ENCODE assay signal across 1 cellular context in genomic region chr10:17838080-17838634, GRCh38.
TF ChIP-seq lines count a peak whose summit lies in the region.

No MANE protein-coding gene starts in this region.

TF ChIP-seq in GM12878, 131 proteins besides CTCF, POLR2A, EP300 and RAD21:
- TF ChIP-seq YBX1 (IDR thresholded peaks at IDR 0.05) (no peak), POLR2AphosphoS2 (IDR thresholded peaks at IDR 0.05; ENCODE audit: low read depth, low read length) (no peak), SPI1 (IDR thresholded peaks at IDR 0.05; ENCODE audit: borderline replicate concordance, insufficient read depth, low read depth, low read length) (peak; percentile 64; the same call in 1 of the 2 replicates)
